ENCODE assay signal across 1 cellular context in the genomic region with DNA sequence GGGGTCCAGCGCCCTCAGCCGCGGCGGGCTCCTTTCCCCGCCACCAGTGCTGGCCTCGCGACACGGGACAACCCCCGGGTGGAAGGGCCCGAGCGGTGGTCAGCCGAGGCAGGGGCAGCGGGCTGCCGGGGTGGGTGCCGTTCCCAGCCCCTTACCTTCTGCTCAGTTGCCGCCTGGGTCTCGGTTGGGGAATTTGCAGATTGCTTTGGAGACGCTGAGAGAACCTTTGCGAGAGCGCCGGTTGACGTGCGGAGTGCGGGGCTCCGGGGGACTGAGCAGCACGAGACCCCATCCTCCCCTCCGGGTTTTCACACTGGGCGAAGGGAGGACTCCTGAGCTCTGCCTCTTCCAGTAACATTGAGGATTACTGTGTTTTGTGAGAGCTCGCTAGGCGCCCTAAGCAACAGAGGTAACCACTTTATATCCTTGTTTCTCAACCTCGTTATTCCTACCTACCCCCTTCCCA.
TF ChIP-seq lines count a peak whose summit lies in the region.

No MANE protein-coding gene starts in this region.

TF ChIP-seq in K562, 482 proteins besides CTCF, POLR2A, EP300 and RAD21:
- TF ChIP-seq CHD2 (IDR thresholded peaks at IDR 0.05; ENCODE audit: low read depth, low read length), result no peak
- TF ChIP-seq, protein P1, sequence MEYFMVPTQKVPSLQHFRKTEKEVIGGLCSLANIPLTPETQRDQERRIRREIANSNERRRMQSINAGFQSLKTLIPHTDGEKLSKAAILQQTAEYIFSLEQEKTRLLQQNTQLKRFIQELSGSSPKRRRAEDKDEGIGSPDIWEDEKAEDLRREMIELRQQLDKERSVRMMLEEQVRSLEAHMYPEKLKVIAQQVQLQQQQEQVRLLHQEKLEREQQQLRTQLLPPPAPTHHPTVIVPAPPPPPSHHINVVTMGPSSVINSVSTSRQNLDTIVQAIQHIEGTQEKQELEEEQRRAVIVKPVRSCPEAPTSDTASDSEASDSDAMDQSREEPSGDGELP (CRISPR knock-in tag; IDR thresholded peaks at IDR 0.05; ENCODE audit: borderline replicate concordance), result no peak
- TF ChIP-seq KDM5B (IDR thresholded peaks at IDR 0.05; ENCODE audit: insufficient replicate concordance, low read depth, low read length), result peak; percentile 30
- peak; percentile 70 for TF ChIP-seq ARID4B (CRISPR knock-in tag; IDR thresholded peaks at IDR 0.05)
- no peak for TF ChIP-seq SRSF7 (optimal IDR thresholded peaks at IDR 0.05; ENCODE audit: low read depth, low read length)
- peak; percentile 13; the same call in 1 of the 2 replicates for TF ChIP-seq L3MBTL2 (IDR thresholded peaks at IDR 0.05)
- no peak for TF ChIP-seq KLF16 (IDR thresholded peaks at IDR 0.05)
- TF ChIP-seq NR2C2 (CRISPR knock-in tag; IDR thresholded peaks at IDR 0.05), result no peak
- peak; percentile 29; the same call in 1 of the 2 replicates for TF ChIP-seq NR2C2 (tag; IDR thresholded peaks at IDR 0.05)
- peak; percentile 37 for TF ChIP-seq SAP30 (IDR thresholded peaks at IDR 0.05; ENCODE audit: borderline replicate concordance, insufficient read depth, low read depth, low read length, poor library complexity, severe bottlenecking)
